In the genomic region with DNA sequence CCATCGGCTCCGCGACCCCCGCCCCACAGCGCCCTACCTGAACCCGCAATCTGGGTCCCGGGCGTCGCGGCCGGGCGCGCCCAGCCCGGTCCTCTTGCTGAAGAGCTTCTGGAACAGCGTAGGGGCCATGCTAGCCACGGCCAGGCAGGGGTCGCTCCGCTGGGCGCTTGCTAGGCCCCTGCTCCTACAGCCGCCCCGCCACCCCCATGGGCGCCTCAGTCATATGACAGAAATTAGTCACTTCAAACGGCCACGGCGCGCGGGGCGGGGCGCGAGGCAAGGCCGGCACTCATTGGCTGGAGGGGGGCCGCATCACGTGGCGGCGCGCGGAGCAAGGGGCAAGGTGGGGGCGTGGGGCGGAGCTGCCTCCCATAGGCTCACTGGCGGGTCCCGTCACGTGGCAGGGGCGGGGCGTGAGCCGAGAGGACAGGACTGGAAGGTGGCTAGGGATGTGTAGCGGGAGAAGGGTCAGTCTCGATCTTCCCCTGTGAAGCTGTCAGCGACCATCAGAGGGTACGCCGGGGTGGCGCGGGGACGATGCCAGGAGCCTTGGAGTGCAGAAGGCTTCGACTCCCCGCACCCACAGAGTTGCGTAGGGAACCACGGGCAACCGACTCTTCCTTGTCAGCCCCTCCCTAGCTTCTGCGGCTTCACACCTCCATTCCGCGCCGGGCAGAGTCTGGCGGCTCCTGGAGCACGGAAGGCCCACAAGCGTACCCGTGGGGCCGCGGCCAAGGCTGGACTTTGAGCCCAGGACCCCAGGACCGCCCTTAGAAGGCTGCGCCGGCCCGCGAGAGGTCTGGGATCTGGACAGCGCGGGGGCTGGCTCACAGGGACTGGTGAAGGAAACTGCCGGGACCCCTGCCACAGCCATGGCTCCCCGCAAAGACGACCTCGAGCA, we compare ENCODE assay signal across 8 cellular contexts. TPM values are rescaled to one million over a fixed set of nuclear protein-coding genes. Genes with fewer than 3 reads are reported as not detected.
DNase-seq lines count a peak whose midpoint lies in the region; TF ChIP-seq lines count a peak whose summit lies in the region.

A gene (minus strand): TSS at position 225 of the 901 bp plus-strand sequence. CDS start 96 bp downstream, at position 129.

- peak; percentile 88 for TF ChIP-seq POLR2A in NB4 (IDR thresholded peaks at IDR 0.05; ENCODE audit: extremely low read depth, insufficient read length)
- peak; percentile 52 to 96 for TF ChIP-seq POLR2A in suprapubic skin (IDR thresholded peaks at IDR 0.05)

- H3K27me3 Mint-ChIP-seq in HFFc6 (ENCODE audit: insufficient read depth) = peaks cover 2% of the 10 kb centered on the region; the same call in 1 of the 2 replicates
- peaks cover 11% of the 10 kb centered on the region for H3K27me3 Mint-ChIP-seq in activated naive CD4-positive, alpha-beta T cell treated with anti-CD3 and anti-CD28 coated beads, Interleukin-2, amount 10 ng/mL, durations not matched to agents 7 days and 5 days

- H3K36me3 ChIP-seq in SK-N-MC (ENCODE audit: insufficient read depth, low read length) (no peaks in the 10 kb centered on the region), suprapubic skin (no peaks in the 10 kb centered on the region)

- H3K9me3 Mint-ChIP-seq in HFFc6 = no peaks in the 10 kb centered on the region
- no peaks in the 10 kb centered on the region for H3K9me3 Mint-ChIP-seq in activated naive CD4-positive, alpha-beta T cell treated with anti-CD3 and anti-CD28 coated beads, Interleukin-2, amount 10 ng/mL, durations not matched to agents 7 days and 5 days

- DNase-seq in GM04503 (ENCODE audit: low read depth) (peak; percentile 73), HFFc6 (peak; percentile 96), NB4 (ENCODE audit: low read depth) (peak; percentile 98), SK-N-MC (ENCODE audit: low read depth, low spot score) (peak; percentile 39), germinal center (ENCODE audit: low spot score) (peak; percentile 100), nucleus accumbens (lab: John Stamatoyannopoulos, UW) (peak; percentile 95 to 100 (median 99)), suprapubic skin (ENCODE audit: low spot score in 2 of 2) (peak; percentile 100)
- DNase-seq in activated naive CD4-positive, alpha-beta T cell treated with anti-CD3 and anti-CD28 coated beads, Interleukin-2, amount 10 ng/mL, durations not matched to agents 7 days and 5 days = peak; percentile 99

- under 1% methylated on average over 33 of the region's 79 CpGs for WGBS in suprapubic skin

- H3K36me3 Mint-ChIP-seq in HFFc6 (ENCODE audit: low read depth) = peaks cover 18% of the 10 kb centered on the region
- peaks cover 22% of the 10 kb centered on the region for H3K36me3 Mint-ChIP-seq in activated naive CD4-positive, alpha-beta T cell treated with anti-CD3 and anti-CD28 coated beads, Interleukin-2, amount 10 ng/mL, durations not matched to agents 7 days and 5 days

- H3K27ac ChIP-seq in SK-N-MC (peak within 1 kb of the TSS; percentile 74; the same call in 1 of the 2 replicates), suprapubic skin (peak within 1 kb of the TSS; percentile 99)

- peaks cover 28% of the 10 kb centered on the region for H3K4me1 Mint-ChIP-seq in HFFc6 (ENCODE audit: low read depth)
- peaks cover 32% of the 10 kb centered on the region for H3K4me1 Mint-ChIP-seq in activated naive CD4-positive, alpha-beta T cell treated with anti-CD3 and anti-CD28 coated beads, Interleukin-2, amount 10 ng/mL, durations not matched to agents 7 days and 5 days

- peaks cover 28% of the 10 kb centered on the region for H3K4me1 ChIP-seq in suprapubic skin

- peak within 1 kb of the TSS; percentile 96 for H3K27ac Mint-ChIP-seq in HFFc6
- peak within 1 kb of the TSS; percentile 95 for H3K27ac Mint-ChIP-seq in activated naive CD4-positive, alpha-beta T cell treated with anti-CD3 and anti-CD28 coated beads, Interleukin-2, amount 10 ng/mL, durations not matched to agents 7 days and 5 days

- peak within 1 kb of the TSS; percentile 95 for H3K9ac ChIP-seq in SK-N-MC (ENCODE audit: insufficient read length)

- H3K9me3 ChIP-seq in SK-N-MC (ENCODE audit: low read depth, low read length) (no peaks in the 10 kb centered on the region), suprapubic skin (no peaks in the 10 kb centered on the region)

- TF ChIP-seq EP300 in suprapubic skin (IDR thresholded peaks at IDR 0.05) = no peak

- no peaks in the 10 kb centered on the region for H3K27me3 ChIP-seq in suprapubic skin

- H3K4me3 ChIP-seq in NB4 (ENCODE audit: low read depth, low read length) (peak within 1 kb of the TSS; percentile 94), SK-N-MC (peak within 1 kb of the TSS; percentile 90), suprapubic skin (peak within 1 kb of the TSS; percentile 87)

- peak within 1 kb of the TSS; percentile 99 for H3K4me3 Mint-ChIP-seq in HFFc6
- H3K4me3 Mint-ChIP-seq in activated naive CD4-positive, alpha-beta T cell treated with anti-CD3 and anti-CD28 coated beads, Interleukin-2, amount 10 ng/mL, durations not matched to agents 7 days and 5 days = peak within 1 kb of the TSS; percentile 98

- CTCF ChIA-PET in activated naive CD4-positive, alpha-beta T cell treated with anti-CD3 and anti-CD28 coated beads, Interleukin-2, amount 10 ng/mL, durations not matched to agents 7 days and 5 days (lab: Charles Lee) = interaction anchor here (0.6 to 2.9 kb wide), 4 partner anchors 102 to 380 kb away, joined by 3 to 13 read pairs (median 6); no protein-coding TSS in a partner anchor

- peak; percentile 33; the same call in 1 of the 2 replicates for TF ChIP-seq CTCF in HFFc6 (IDR thresholded peaks at IDR 0.05)
- no peak for TF ChIP-seq CTCF in NB4 (IDR thresholded peaks at IDR 0.05; ENCODE audit: low read depth, low read length)
- no peak for TF ChIP-seq CTCF in suprapubic skin (IDR thresholded peaks at IDR 0.05)

RNA-seq across cellular contexts. Expression of the gene that starts here (rescaled TPM):
- 10 to 100 TPM; 19.9 to 24.8 (median 22.1) TPM for total RNA-seq in HFFc6 (2021; fragmentation: NEBNext Ultra II Directional; extraction: Animal tissue kit (Norgen Biotek cat#: 25700))
- total RNA-seq in suprapubic skin = 10 to 100 TPM; 24.6 to 65.4 (median 26.9) TPM

Comparison
In these comparisons a context has a peak if more than half of its experiments do, and no peak if none do; other contexts are left out.
1. Peak in every context shown above with its lines: DNase-seq, H3K4me3 ChIP-seq and H3K27ac ChIP-seq.
2. DNase-seq: peak in every context shown above with its lines; median percentile 100 in germinal center; 100 in suprapubic skin; 99 in activated naive CD4-positive, alpha-beta T cell treated with anti-CD3 and anti-CD28 coated beads, Interleukin-2, amount 10 ng/mL, durations not matched to agents 7 days and 5 days; 99 in nucleus accumbens; 98 in NB4; 96 in HFFc6; 73 in GM04503; 39 in SK-N-MC.